12 cellular contexts compared by ENCODE assay signal in the genomic region with DNA sequence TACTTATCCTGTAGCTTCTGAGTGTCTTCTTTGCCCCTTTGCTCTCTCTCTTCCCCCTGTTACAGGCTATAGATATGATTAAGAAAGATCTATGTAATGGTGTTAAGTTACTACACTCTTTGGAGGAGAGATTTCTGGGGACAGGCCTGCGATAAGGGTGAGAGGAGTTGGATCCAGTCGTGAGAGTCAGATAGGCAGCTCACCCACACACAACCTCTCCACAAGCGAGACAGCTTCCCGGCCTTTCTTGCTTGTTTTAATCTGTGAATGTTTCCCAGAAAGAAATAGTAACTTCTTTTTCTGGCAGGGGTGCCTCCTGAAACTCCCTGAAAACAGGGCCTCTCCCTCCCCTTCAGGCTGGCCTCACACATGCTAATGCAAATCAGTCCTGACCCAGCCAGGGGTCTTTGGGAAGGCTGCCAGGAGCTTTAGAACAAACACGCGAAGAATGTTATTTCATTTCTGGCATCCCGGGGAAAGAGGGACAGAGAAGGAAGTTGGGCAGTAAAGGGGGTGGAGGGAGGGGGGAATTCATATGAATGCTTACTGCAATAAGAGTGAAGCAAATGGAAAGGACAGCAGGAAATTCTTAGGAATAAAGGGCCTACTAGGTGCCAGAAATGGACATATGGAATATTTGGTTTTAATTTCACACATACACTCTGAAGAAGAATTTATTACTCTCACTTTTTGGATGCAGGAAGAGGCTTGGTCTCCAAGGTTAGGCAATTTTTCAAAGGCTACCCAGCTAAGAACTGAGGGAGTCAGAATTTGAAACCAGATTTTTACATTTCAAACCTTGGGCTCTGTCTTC.
A peak's percentile ranks its signal among the peaks of the same experiment; 100 is the strongest.
DNase-seq lines count a peak whose midpoint lies in the region; ATAC-seq, FAIRE-seq and TF ChIP-seq lines count a peak whose summit lies in the region.
"Had no signal": no experiment of that assay in that cellular context is flagged by ENCODE, and none has a peak within 500 bp of the region (broad histone marks: within the 10 kb centered on the region; RNA-seq: fewer than 3 reads in every experiment).

No MANE protein-coding gene starts in this region.

- ATAC-seq in HG03196 (IDR thresholded peaks at IDR 0.05; ENCODE audit: unreplicated experiment), result no peak
- ATAC-seq: effector memory CD8-positive, alpha-beta T cell had no signal

- H3K14ac ChIP-seq in H9 (ENCODE audit: insufficient read depth, low read length) (no peak overlapping the region), trophoblast cell (ENCODE audit: low read length) (peak overlapping the region; percentile 48)

- H3K9me3 Mint-ChIP-seq in H9, result no peaks in the 10 kb centered on the region

- H3K18ac ChIP-seq in H9 (ENCODE audit: insufficient read length, low read depth, low read length), result no peak overlapping the region
- no peak overlapping the region for H3K18ac ChIP-seq in trophoblast cell (ENCODE audit: low read length)

- peak overlapping the region; percentile 46 to 63; a peak in 4 of 5 replicates for H3K4me3 Mint-ChIP-seq in H9
- H3K4me3 Mint-ChIP-seq: effector memory CD8-positive, alpha-beta T cell had no signal

- H2BK12ac ChIP-seq in H9 (ENCODE audit: insufficient read length, low read depth, low read length) (no peak overlapping the region), trophoblast cell (ENCODE audit: low read length) (peak overlapping the region; percentile 89)

- H4K5ac ChIP-seq in H9 (ENCODE audit: insufficient read length, low read depth, low read length), result no peak overlapping the region

- no peak overlapping the region for H4K12ac ChIP-seq in trophoblast cell (ENCODE audit: low read depth, low read length)

- H3K4me2 ChIP-seq in H9 (ENCODE audit: insufficient read depth, insufficient read length, low read length), result peak overlapping the region; percentile 20
- peak overlapping the region; percentile 22 for H3K4me2 ChIP-seq in trophoblast cell (ENCODE audit: low read length)

- H3K23ac ChIP-seq in H9 (ENCODE audit: insufficient read length, low read depth, low read length) (no peak overlapping the region), trophoblast cell (ENCODE audit: low read length) (no peak overlapping the region)

- H3K4me1 Mint-ChIP-seq in H9, result peaks cover 53 to 56% of the 10 kb centered on the region in 2 experiments

- H3K4me3 ChIP-seq in astrocyte of the spinal cord (ENCODE audit: low read depth, low read length), result no peak overlapping the region
- no peak overlapping the region for H3K4me3 ChIP-seq in trophoblast cell (ENCODE audit: low read depth, low read length)

- peaks cover 8% of the 10 kb centered on the region; the same call in 1 of the 2 replicates for H3K4me1 ChIP-seq in H9 (ENCODE audit: insufficient read depth, low read length)
- H3K4me1 ChIP-seq in trophoblast cell (ENCODE audit: control insufficient read depth in 1 of 2, insufficient read depth in 2 of 2, low read length in 2 of 2), result peaks cover 15 to 18% of the 10 kb centered on the region in 2 experiments
- H3K4me1 ChIP-seq: parathyroid adenoma had no signal

- peaks cover 0 to 5% (median 3%) of the 10 kb centered on the region in 3 experiments; a peak in 4 of 7 replicates for H3K36me3 Mint-ChIP-seq in H9 (ENCODE audit: insufficient read depth in 1 of 3, low read depth in 3 of 3)

- H3K9me3 ChIP-seq in H9 (ENCODE audit: control insufficient read depth, low read depth, low read length), result no peaks in the 10 kb centered on the region
- no peaks in the 10 kb centered on the region for H3K9me3 ChIP-seq in trophoblast cell (ENCODE audit: insufficient read depth, low read depth, low read length)

- H4K8ac ChIP-seq in H9 (replicated peaks; ENCODE audit: insufficient read length, low read depth, low read length) (no peak overlapping the region), trophoblast cell (ENCODE audit: low read depth, low read length) (peak overlapping the region; percentile 25)

- no peak overlapping the region for H2BK20ac ChIP-seq in H9 (ENCODE audit: low read depth, low read length, poor library complexity, severe bottlenecking)

- in situ Hi-C loops in astrocyte of the spinal cord (cut with HindIII; ENCODE audit: low sequenced_read_pairs), result no loop called here

- peak overlapping the region; percentile 54 to 100 (median 99) for H3K27ac Mint-ChIP-seq in H9
- H3K27ac Mint-ChIP-seq: effector memory CD8-positive, alpha-beta T cell had no signal

- H3K23me2 ChIP-seq in H9 (ENCODE audit: insufficient read length, low read depth, low read length, poor library complexity, severe bottlenecking), result no peaks in the 10 kb centered on the region

- TF ChIP-seq CTCF in H9 (conservative IDR thresholded peaks at IDR 0.05) (no peak), astrocyte of the spinal cord (IDR thresholded peaks at IDR 0.05; ENCODE audit: low read depth, low read length) (no peak)

- H3K36me3 ChIP-seq in trophoblast cell (ENCODE audit: control insufficient read depth in 1 of 2, insufficient read depth in 2 of 2, low read length in 2 of 2), result no peaks in the 10 kb centered on the region

- no peak overlapping the region for H3K4ac ChIP-seq in H9 (ENCODE audit: low read depth, low read length)
- H3K4ac ChIP-seq in trophoblast cell (ENCODE audit: low read depth, low read length), result no peak overlapping the region

- H3K27me3 Mint-ChIP-seq in H9 (ENCODE audit: low read depth), result no peaks in the 10 kb centered on the region; the same call in 1 of the 2 replicates
- H3K27me3 Mint-ChIP-seq: effector memory CD8-positive, alpha-beta T cell had no signal

- H3K27me3 ChIP-seq in H9 (ENCODE audit: insufficient read depth, low read length) (no peaks in the 10 kb centered on the region), trophoblast cell (ENCODE audit: insufficient read depth, low read length) (no peaks in the 10 kb centered on the region)

- H4K91ac ChIP-seq in H9 (ENCODE audit: insufficient read length, low read depth, low read length) (no peak overlapping the region), trophoblast cell (ENCODE audit: low read depth, low read length) (peak overlapping the region; percentile 34)

- no peak overlapping the region for H3K56ac ChIP-seq in H9 (ENCODE audit: insufficient read length, low read depth, low read length)

- H3K9ac ChIP-seq in H9 (ENCODE audit: extremely low read depth, insufficient read length, low read length) (no peak overlapping the region), trophoblast cell (ENCODE audit: low read length) (no peak overlapping the region)
- H3K9ac ChIP-seq: parathyroid adenoma had no signal

- no peak overlapping the region for H3T11ph ChIP-seq in H9 (ENCODE audit: low read length)

- no peaks in the 10 kb centered on the region for H3K79me1 ChIP-seq in H9 (ENCODE audit: insufficient read depth, low read depth, low read length, poor library complexity, severe bottlenecking)
- peaks cover 6% of the 10 kb centered on the region for H3K79me1 ChIP-seq in trophoblast cell (ENCODE audit: low read length)

- peak overlapping the region; percentile 77 for H3K27ac ChIP-seq in H9 (ENCODE audit: insufficient read length, low read depth, low read length)
- H3K27ac ChIP-seq in trophoblast cell (ENCODE audit: low read depth, low read length), result peak overlapping the region; percentile 80
- H3K27ac ChIP-seq: parathyroid adenoma, RWPE1 had no signal

- H4K20me1 ChIP-seq in H9 (ENCODE audit: control insufficient read depth, insufficient read depth, insufficient read length), result no peaks in the 10 kb centered on the region

- H2AK5ac ChIP-seq in H9 (ENCODE audit: insufficient read length, low read length) (no peak overlapping the region), trophoblast cell (ENCODE audit: low read length) (no peak overlapping the region)

- H2BK5ac ChIP-seq in H9 (ENCODE audit: insufficient read length, low read length) (no peak overlapping the region), trophoblast cell (ENCODE audit: low read depth, low read length, poor library complexity) (peak overlapping the region; percentile 64)

- DNase-seq in H9 (peak; percentile 89), astrocyte of the spinal cord (ENCODE audit: low read depth, low spot score) (peak; percentile 84), hepatic stellate cell (ENCODE audit: low spot score) (peak; percentile 21), trophoblast cell (no peak), GM19239 (ENCODE audit: insufficient read length, low spot score) (no peak), T1000 (lab: John Stamatoyannopoulos, UW) (no peak)
- no peak for DNase-seq in activated CD4-positive, alpha-beta T cell treated with anti-CD3 and anti-CD28 coated beads, Interleukin-2, amount 50 U/mL, for 1 hour
- DNase-seq: Calu3; effector memory CD8-positive, alpha-beta T cell had no signal

- no peak overlapping the region for H2BK120ac ChIP-seq in H9 (ENCODE audit: low read depth, low read length, poor library complexity, severe bottlenecking)
- H2BK120ac ChIP-seq in trophoblast cell (ENCODE audit: insufficient read depth, low read length, poor library complexity), result no peak overlapping the region

- WGBS in H9 (ENCODE audit: extremely low coverage, insufficient read length, low lambda C conversion rate), result no CpG with 5 or more reads among the region's 7 CpGs
- no CpG with 5 or more reads among the region's 7 CpGs for WGBS in trophoblast cell (ENCODE audit: extremely low coverage, insufficient coverage, insufficient read length)

- no peaks in the 10 kb centered on the region for H3K79me2 ChIP-seq in H9 (ENCODE audit: insufficient read depth, low read length)
- no peaks in the 10 kb centered on the region for H3K79me2 ChIP-seq in trophoblast cell (ENCODE audit: control insufficient read depth, insufficient read depth, low read length, poor library complexity)
- H3K79me2 ChIP-seq: parathyroid adenoma had no signal

- H2AFZ ChIP-seq in H9 (ENCODE audit: low read length) (no peak overlapping the region), trophoblast cell (ENCODE audit: insufficient read depth, low read length, poor library complexity) (no peak overlapping the region)
- H2AFZ ChIP-seq: parathyroid adenoma had no signal

- no peak for FAIRE-seq in GM19239 (lab: Jason Lieb, UNC)

- no peak overlapping the region for H2BK15ac ChIP-seq in H9 (ENCODE audit: low read depth, low read length)

Comparison
In these comparisons a context has a peak if more than half of its experiments do, and no peak if none do; other contexts are left out.
1. DNase-seq: peak in H9 (single experiment), astrocyte of the spinal cord (single experiment) and hepatic stellate cell (single experiment); none in trophoblast cell (0 of 2), GM19239 (single experiment), activated CD4-positive, alpha-beta T cell treated with anti-CD3 and anti-CD28 coated beads, Interleukin-2, amount 50 U/mL, for 1 hour (single experiment) and T1000 (single experiment).